Comparison of ENCODE assay signal across 8 cellular contexts in genomic region chr6:89411269-89412070, GRCh38. TPM values are rescaled to one million over a fixed set of nuclear protein-coding genes. Genes with fewer than 3 reads are reported as not detected.
DNase-seq lines count a peak whose midpoint lies in the region; ATAC-seq, FAIRE-seq and TF ChIP-seq lines count a peak whose summit lies in the region.

No MANE protein-coding gene starts in this region.

- FAIRE-seq in GM19239 (lab: Jason Lieb, UNC), result no peak

- DNase-seq in GM19239 (ENCODE audit: insufficient read length, low spot score), result peak; percentile 39
- DNase-seq in mammary epithelial cell, result peak; percentile 11
- peak; percentile 7 to 22 for DNase-seq in stimulated activated CD4-positive, alpha-beta T cell treated with anti-CD3 and anti-CD28 coated beads, Interleukin-4, amount 100 ng/mL, for 4 hours
- no peak for DNase-seq in dedifferentiated amniotic fluid mesenchymal stem cell (ENCODE audit: extremely low spot score)

- H3K9me3 ChIP-seq in BLaER1 (no peaks in the 10 kb centered on the region), mammary epithelial cell (replicated peaks; ENCODE audit: insufficient read depth, low read length) (no peaks in the 10 kb centered on the region)

- dilution Hi-C loops in mammary epithelial cell (cut with HindIII; ENCODE audit: low sequenced_read_pairs), result no loop called here

- no peak for TF ChIP-seq CTCF in mammary epithelial cell (conservative IDR thresholded peaks at IDR 0.05 in 1 of 2, IDR thresholded peaks at IDR 0.05 in 1 of 2; ENCODE audit: extremely low read depth in 1 of 2, insufficient read depth in 1 of 2, low read depth in 1 of 2, low read length in 2 of 2)

- WGBS in mammary epithelial cell (ENCODE audit: low coverage, missing lambda C conversion rate), result 0% methylated on average over 3 of the region's 83 CpGs

- in situ Hi-C loops in mammary epithelial cell (cut with MboI; ENCODE audit: low sequenced_read_pairs in 2 of 2), result no loop called here

- H3K79me2 ChIP-seq in mammary epithelial cell (ENCODE audit: insufficient read depth, low read length), result no peaks in the 10 kb centered on the region

- no peaks in the 10 kb centered on the region for H3K36me3 ChIP-seq in BLaER1
- no peaks in the 10 kb centered on the region for H3K36me3 ChIP-seq in mammary epithelial cell (ENCODE audit: insufficient read depth, low read length)

- peaks cover 47% of the 10 kb centered on the region for H4K20me1 ChIP-seq in BLaER1
- no peaks in the 10 kb centered on the region for H4K20me1 ChIP-seq in mammary epithelial cell (ENCODE audit: insufficient read depth, low read length)

- peak; percentile 23 for ATAC-seq in HG03378 (IDR thresholded peaks at IDR 0.05; ENCODE audit: unreplicated experiment)
- ATAC-seq in SK-N-SH treated with all-trans-retinoic acid at 6 μM for 48 hours, result peak; percentile 69

- CTCF ChIA-PET in mammary epithelial cell (lab: Charles Lee; ENCODE audit: low non-redundant PET), result no interaction called here

- H3K4me3 ChIP-seq in BLaER1, result peak overlapping the region; percentile 76
- peak overlapping the region; percentile 54 to 64 (median 56) for H3K4me3 ChIP-seq in mammary epithelial cell (replicated peaks in 1 of 3; ENCODE audit: insufficient read depth in 1 of 3, low read depth in 2 of 3, low read length in 3 of 3)

- H3K4me2 ChIP-seq in BLaER1 (peak overlapping the region; percentile 78), mammary epithelial cell (ENCODE audit: insufficient read depth, low read depth, low read length) (peak overlapping the region; percentile 98)

- intact Hi-C loops in mammary epithelial cell (cut with micrococcal nuclease), result no loop called here

- H3K4me1 ChIP-seq in BLaER1 (peaks cover 37% of the 10 kb centered on the region), mammary epithelial cell (ENCODE audit: insufficient read depth, low read length) (peaks cover 17% of the 10 kb centered on the region)

- H2AFZ ChIP-seq in mammary epithelial cell (ENCODE audit: low read depth, low read length), result peak overlapping the region; percentile 80

- H3K27ac ChIP-seq in BLaER1 (peak overlapping the region; percentile 77), mammary epithelial cell (ENCODE audit: insufficient read depth, low read depth, low read length) (no peak overlapping the region), layer of hippocampus (ENCODE audit: low read depth, low read length) (peak overlapping the region; percentile 83)

- H3K27me3 ChIP-seq in BLaER1 (no peaks in the 10 kb centered on the region), mammary epithelial cell (ENCODE audit: insufficient read depth, low read length) (peaks cover 34% of the 10 kb centered on the region), layer of hippocampus (ENCODE audit: control insufficient read depth, insufficient read depth, low read length) (no peaks in the 10 kb centered on the region)

- H3K9ac ChIP-seq in BLaER1 (peak overlapping the region; percentile 80), mammary epithelial cell (ENCODE audit: insufficient read depth, low read length) (no peak overlapping the region)

- no TSS peak for BruUV-seq in mammary epithelial cell (replicated peaks; lab: Mats Ljungman, UMichigan)

TF ChIP-seq in SK-N-SH treated with all-trans-retinoic acid at 6 μM for 48 hours, 23 proteins besides CTCF, POLR2A, EP300 and RAD21:
- TF ChIP-seq RARB (CRISPR knock-in tag; IDR thresholded peaks at IDR 0.05) (no peak), CSDC2 (CRISPR knock-in tag; IDR thresholded peaks at IDR 0.05) (no peak), ZFP3 (CRISPR knock-in tag; IDR thresholded peaks at IDR 0.05) (no peak), OSR1 (CRISPR knock-in tag; IDR thresholded peaks at IDR 0.05) (no peak), ZNF8 (CRISPR knock-in tag; IDR thresholded peaks at IDR 0.05) (no peak), ZNF70 (CRISPR knock-in tag; IDR thresholded peaks at IDR 0.05) (0 out of 2 replicates have a peak, but pooled peaks have one; percentile 10)

RNA-seq across cellular contexts. Expression of gene RRAGD, which starts 0.6 kb away (rescaled TPM):
- 1 to 10 TPM; 1.1 to 8.0 TPM for total RNA-seq in mammary epithelial cell
- 0.20 TPM for polyA plus RNA-seq in mammary epithelial cell
- polyA minus RNA-seq in mammary epithelial cell, result 3.7 TPM

RNA-seq across cellular contexts. Expression of gene ANKRD6, which starts 21.5 kb away (rescaled TPM):
- total RNA-seq in mammary epithelial cell, result 10 to 100 TPM; 23.4 to 25.8 TPM
- 11.5 TPM for polyA plus RNA-seq in mammary epithelial cell
- polyA minus RNA-seq in mammary epithelial cell, result 13.9 TPM

RNA-seq across cellular contexts. Expression of gene UBE2J1, which starts 58.9 kb away (rescaled TPM):
- total RNA-seq in mammary epithelial cell, result 10 to 100 TPM; 22.9 to 25.3 TPM
- polyA plus RNA-seq in mammary epithelial cell, result 15.1 TPM
- 11.0 TPM for polyA minus RNA-seq in mammary epithelial cell
